ENCODE assay signal across 9 cellular contexts in the genomic region with DNA sequence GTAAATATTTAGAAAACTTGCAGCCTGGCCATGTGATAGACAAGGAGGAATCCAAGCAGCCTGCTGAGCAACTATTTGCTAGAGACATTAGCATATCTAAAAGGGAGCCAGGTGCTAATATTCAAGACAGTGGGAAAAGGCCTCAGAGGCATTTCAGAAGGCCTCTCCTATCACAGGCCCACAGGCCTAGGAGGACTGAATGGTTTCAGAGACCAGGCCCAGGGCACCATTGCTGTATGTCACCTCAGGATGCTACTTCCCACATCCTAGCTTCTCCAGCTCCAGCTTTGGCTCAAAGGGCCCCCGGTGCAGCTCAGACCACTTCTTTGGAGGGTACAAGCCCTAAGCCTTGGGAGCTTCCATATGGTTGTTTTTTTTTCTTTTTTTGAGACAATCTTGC. TPM values are rescaled to one million over a fixed set of nuclear protein-coding genes. Genes with fewer than 3 reads are reported as not detected.
"Had no signal": no experiment of that assay in that cellular context is flagged by ENCODE, and none has a peak within 500 bp of the region (broad histone marks: within the 10 kb centered on the region; RNA-seq: fewer than 3 reads in every experiment).

No MANE protein-coding gene starts in this region.

- ATAC-seq: GM12878 had no signal

- DNase-seq: GDM1, GF-D8 had no signal

- H3K4me3 ChIP-seq: GM12878 had no signal

- FAIRE-seq: G401.6, GM12878, GM12891, GM12892, GM18507, GM19239 had no signal

RNA-seq across cellular contexts. Expression of a gene that starts 3.8 kb away (rescaled TPM):
- total RNA-seq: G401, GM12878 had no signal
- polyA plus RNA-seq: GM12878 had no signal
